Comparison of ENCODE assay signal across 1 cellular context in genomic region chr22:20821717-20822239, GRCh38.
TF ChIP-seq lines count a peak whose summit lies in the region.
"Not testable (repeated sequence)": the region's sequence is repeated elsewhere in the genome, so short reads cannot be mapped to it uniquely, and the experiment has no call there.

No MANE protein-coding gene starts in this region.

TF ChIP-seq in K562, 482 proteins besides CTCF, POLR2A, EP300 and RAD21:
- TF ChIP-seq USF1 (CRISPR knock-in tag; IDR thresholded peaks at IDR 0.05) (peak; percentile 54), ZNF511 (CRISPR knock-in tag; IDR thresholded peaks at IDR 0.05) (peak; percentile 90; the same call in 1 of the 2 replicates), ZBTB1 (CRISPR knock-in tag; IDR thresholded peaks at IDR 0.05; ENCODE audit: borderline replicate concordance, low read depth) (0 out of 2 replicates have a peak, but pooled peaks have one; percentile 29), CEBPG (CRISPR knock-in tag; IDR thresholded peaks at IDR 0.05) (peak; percentile 55), JUN (CRISPR knock-in tag; IDR thresholded peaks at IDR 0.05; ENCODE audit: borderline replicate concordance) (0 out of 2 replicates have a peak, but pooled peaks have one; percentile 54), FOXA3 (CRISPR knock-in tag; conservative IDR thresholded peaks at IDR 0.05 in 1 of 2, IDR thresholded peaks at IDR 0.05 in 1 of 2) (0 out of 4 replicates have a peak, but pooled peaks of 1 of the 2 experiments have one; percentile 20), TEAD4 (CRISPR knock-in tag; IDR thresholded peaks at IDR 0.05; ENCODE audit: borderline replicate concordance) (peak; percentile 90; the same call in 1 of the 2 replicates), MAX (CRISPR knock-in tag; IDR thresholded peaks at IDR 0.05) (peak; percentile 58; the same call in 1 of the 2 replicates), ZNF282 (CRISPR knock-in tag; IDR thresholded peaks at IDR 0.05) (peak; percentile 92; the same call in 1 of the 2 replicates), ATF2 (CRISPR knock-in tag; IDR thresholded peaks at IDR 0.05) (peak; percentile 29; the same call in 1 of the 2 replicates), TEAD1 (CRISPR knock-in tag; IDR thresholded peaks at IDR 0.05) (peak in 1 of 2 experiments; percentile 49; a peak in 1 of 4 replicates), IRF2 (CRISPR knock-in tag; IDR thresholded peaks at IDR 0.05) (0 out of 2 replicates have a peak, but pooled peaks have one; percentile 26)
- not testable (repeated sequence) for TF ChIP-seq CEBPG (tag; conservative IDR thresholded peaks at IDR 0.05 in 1 of 2, IDR thresholded peaks at IDR 0.05 in 1 of 2); JUN (IDR thresholded peaks at IDR 0.05; ENCODE audit: borderline replicate concordance, low read depth, low read length); TEAD4 (IDR thresholded peaks at IDR 0.05; ENCODE audit: low read length)
